19 cellular contexts compared by ENCODE assay signal in genomic region chr15:90009301-90010063, GRCh38. TPM values are rescaled to one million over a fixed set of nuclear protein-coding genes. Genes with fewer than 3 reads are reported as not detected.
A peak's percentile ranks its signal among the peaks of the same experiment; 100 is the strongest.
DNase-seq lines count a peak whose midpoint lies in the region; ATAC-seq and TF ChIP-seq lines count a peak whose summit lies in the region.
"Had no signal": no experiment of that assay in that cellular context is flagged by ENCODE, and none has a peak within 500 bp of the region (broad histone marks: within the 10 kb centered on the region; RNA-seq: fewer than 3 reads in every experiment).

No MANE protein-coding gene starts in this region.

- H3K4me1 Mint-ChIP-seq in activated naive CD8-positive, alpha-beta T cell treated with anti-CD3 and anti-CD28 coated beads, Interleukin-2, amount 10 ng/mL, durations not matched to agents 7 days and 5 days = peaks cover 47% of the 10 kb centered on the region
- H3K4me1 Mint-ChIP-seq in activated naive CD8-positive, alpha-beta T cell treated with anti-CD3 and anti-CD28 coated beads for 36 hours = peaks cover 58% of the 10 kb centered on the region
- peaks cover 71 to 89% of the 10 kb centered on the region in 2 donors for H3K4me1 Mint-ChIP-seq in immature natural killer cell

- no peak for ATAC-seq in activated naive CD8-positive, alpha-beta T cell treated with anti-CD3 and anti-CD28 coated beads, Interleukin-2, amount 10 ng/mL, durations not matched to agents 7 days and 5 days (ENCODE audit: low read depth)
- ATAC-seq in RWPE2 (ENCODE audit: low read depth) (no peak), HG03354 (IDR thresholded peaks at IDR 0.05; ENCODE audit: poor library complexity, severe bottlenecking, unreplicated experiment) (no peak)
- ATAC-seq: HCT116 had no signal

- no peak for DNase-seq in activated naive CD8-positive, alpha-beta T cell treated with anti-CD3 and anti-CD28 coated beads, Interleukin-2, amount 10 ng/mL, durations not matched to agents 7 days and 5 days
- no peak for DNase-seq in activated naive CD8-positive, alpha-beta T cell treated with anti-CD3 and anti-CD28 coated beads for 36 hours
- DNase-seq in RWPE2 (ENCODE audit: low spot score) (peak; percentile 64), immature natural killer cell (no peak), GF-D8 (lab: John Stamatoyannopoulos, UW) (no peak), NCI-H1694 (lab: John Stamatoyannopoulos, UW) (no peak)
- DNase-seq: activated CD8-positive, alpha-beta memory T cell treated with anti-CD3 and anti-CD28 coated beads for 24 hours; activated naive CD4-positive, alpha-beta T cell; heart left ventricle; midbrain; NCI-H1436; NCI-H226; SHP77 treated with DMSO at 0.1 percent for 48 hours; stomach had no signal

- POLR2A ChIA-PET in activated naive CD8-positive, alpha-beta T cell treated with anti-CD3 and anti-CD28 coated beads, Interleukin-2, amount 10 ng/mL, durations not matched to agents 7 days and 5 days (lab: Charles Lee) = interaction anchor here (0.7 kb wide), 1 partner anchor 619 kb away, joined by 3 read pairs; no protein-coding TSS in a partner anchor

- H3K27ac ChIP-seq in RWPE2 (ENCODE audit: poor library complexity, severe bottlenecking) = no peak overlapping the region
- H3K27ac ChIP-seq in thymus (ENCODE audit: low read depth) = peak overlapping the region; percentile 31
- H3K27ac ChIP-seq: KMS-11 had no signal

- H3K4me3 Mint-ChIP-seq in activated naive CD8-positive, alpha-beta T cell treated with anti-CD3 and anti-CD28 coated beads, Interleukin-2, amount 10 ng/mL, durations not matched to agents 7 days and 5 days = no peak overlapping the region
- H3K4me3 Mint-ChIP-seq in activated naive CD8-positive, alpha-beta T cell treated with anti-CD3 and anti-CD28 coated beads for 36 hours = no peak overlapping the region
- peak overlapping the region in 3 of 5 donors; percentile 11 to 31 (median 15) for H3K4me3 Mint-ChIP-seq in immature natural killer cell

- peak overlapping the region; percentile 9 for H3K27ac Mint-ChIP-seq in activated naive CD8-positive, alpha-beta T cell treated with anti-CD3 and anti-CD28 coated beads, Interleukin-2, amount 10 ng/mL, durations not matched to agents 7 days and 5 days
- no peak overlapping the region for H3K27ac Mint-ChIP-seq in activated naive CD8-positive, alpha-beta T cell treated with anti-CD3 and anti-CD28 coated beads for 36 hours
- peak overlapping the region; percentile 6 to 67 (median 56) for H3K27ac Mint-ChIP-seq in immature natural killer cell

- H3K4me3 ChIP-seq in RWPE2 (ENCODE audit: severe bottlenecking) (no peak overlapping the region), thymus (ENCODE audit: low read length) (no peak overlapping the region)
- H3K4me3 ChIP-seq: heart left ventricle, skin epidermis, stomach had no signal

- peaks cover 4% of the 10 kb centered on the region for H3K9me3 Mint-ChIP-seq in activated naive CD8-positive, alpha-beta T cell treated with anti-CD3 and anti-CD28 coated beads, Interleukin-2, amount 10 ng/mL, durations not matched to agents 7 days and 5 days
- H3K9me3 Mint-ChIP-seq in activated naive CD8-positive, alpha-beta T cell treated with anti-CD3 and anti-CD28 coated beads for 36 hours = peaks cover 15% of the 10 kb centered on the region
- peaks cover 0 to 3% (median 0%) of the 10 kb centered on the region in 6 donors for H3K9me3 Mint-ChIP-seq in immature natural killer cell

- 81% methylated on average over 6 of the region's 6 CpGs for WGBS in thymus

- no peaks in the 10 kb centered on the region for H3K27me3 Mint-ChIP-seq in activated naive CD8-positive, alpha-beta T cell treated with anti-CD3 and anti-CD28 coated beads, Interleukin-2, amount 10 ng/mL, durations not matched to agents 7 days and 5 days
- no peaks in the 10 kb centered on the region for H3K27me3 Mint-ChIP-seq in activated naive CD8-positive, alpha-beta T cell treated with anti-CD3 and anti-CD28 coated beads for 36 hours
- peaks cover 0 to 11% (median 6%) of the 10 kb centered on the region in 3 donors for H3K27me3 Mint-ChIP-seq in immature natural killer cell (ENCODE audit: low read depth in 3 of 3)

- TF ChIP-seq CTCF in RWPE2 (IDR thresholded peaks at IDR 0.05; ENCODE audit: poor library complexity, severe bottlenecking) = no peak

- H3K36me3 ChIP-seq in RWPE2 (ENCODE audit: low read depth) (peaks cover 64% of the 10 kb centered on the region), thymus (ENCODE audit: control insufficient read depth, insufficient read depth) (no peaks in the 10 kb centered on the region)
- H3K36me3 ChIP-seq: stomach had no signal

- no peaks in the 10 kb centered on the region for H3K27me3 ChIP-seq in RWPE2 (ENCODE audit: insufficient read depth, poor library complexity, severe bottlenecking)
- H3K27me3 ChIP-seq in thymus (ENCODE audit: control insufficient read depth, insufficient read depth) = no peaks in the 10 kb centered on the region
- H3K27me3 ChIP-seq: heart left ventricle, stomach had no signal

- H3K9me3 ChIP-seq in RWPE2 (ENCODE audit: severe bottlenecking) (peaks cover 13% of the 10 kb centered on the region), thymus (ENCODE audit: control insufficient read depth) (peaks cover 1% of the 10 kb centered on the region)

- H3K4me1 ChIP-seq in RWPE2 (ENCODE audit: insufficient read depth, poor library complexity, severe bottlenecking) = peaks cover 33% of the 10 kb centered on the region
- H3K4me1 ChIP-seq in thymus (ENCODE audit: control insufficient read depth, insufficient read depth, low read length) = peaks cover 8% of the 10 kb centered on the region

- peaks cover 44% of the 10 kb centered on the region for H3K36me3 Mint-ChIP-seq in activated naive CD8-positive, alpha-beta T cell treated with anti-CD3 and anti-CD28 coated beads, Interleukin-2, amount 10 ng/mL, durations not matched to agents 7 days and 5 days
- peaks cover 48% of the 10 kb centered on the region for H3K36me3 Mint-ChIP-seq in activated naive CD8-positive, alpha-beta T cell treated with anti-CD3 and anti-CD28 coated beads for 36 hours
- H3K36me3 Mint-ChIP-seq in immature natural killer cell = peaks cover 0 to 15% (median 4%) of the 10 kb centered on the region in 3 donors

RNA-seq across cellular contexts. Expression of gene ZNF710, which starts 8.4 kb away (rescaled TPM):
- total RNA-seq in activated naive CD8-positive, alpha-beta T cell treated with anti-CD3 and anti-CD28 coated beads, Interleukin-2, amount 10 ng/mL, durations not matched to agents 7 days and 5 days = 10 to 100 TPM; 15.4 to 16.7 TPM
- 10 to 100 TPM; 17.8 to 17.9 TPM for total RNA-seq in activated naive CD8-positive, alpha-beta T cell treated with anti-CD3 and anti-CD28 coated beads for 36 hours
- polyA plus RNA-seq in immature natural killer cell (1 to 10 TPM; 1.7 to 3.4 (median 2.3) TPM), thymus (21.9 TPM)

Comparison
In these comparisons a context has a peak if more than half of its experiments do, and no peak if none do; other contexts are left out.
1. H3K4me3 Mint-ChIP-seq: peak in immature natural killer cell (3 of 5); none in activated naive CD8-positive, alpha-beta T cell treated with anti-CD3 and anti-CD28 coated beads, Interleukin-2, amount 10 ng/mL, durations not matched to agents 7 days and 5 days (single experiment) and activated naive CD8-positive, alpha-beta T cell treated with anti-CD3 and anti-CD28 coated beads for 36 hours (single experiment).